ENCODE assay signal across 19 cellular contexts in genomic region chr20:47118641-47119040, GRCh38.
DNase-seq lines count a peak whose midpoint lies in the region; ATAC-seq, FAIRE-seq and TF ChIP-seq lines count a peak whose summit lies in the region.
"Had no signal": no experiment of that assay in that cellular context is flagged by ENCODE, and none has a peak within 500 bp of the region (broad histone marks: within the 10 kb centered on the region; RNA-seq: fewer than 3 reads in every experiment).

No MANE protein-coding gene starts in this region.

- peak overlapping the region; percentile 40 for H3K27ac Mint-ChIP-seq in progenitor cell of endocrine pancreas
- H3K27ac Mint-ChIP-seq: CD4-positive, CD25-positive, alpha-beta regulatory T cell had no signal

- H3K4me3 Mint-ChIP-seq in progenitor cell of endocrine pancreas (ENCODE audit: low read depth): no peak overlapping the region
- H3K4me3 Mint-ChIP-seq: CD4-positive, CD25-positive, alpha-beta regulatory T cell had no signal

- intact Hi-C loops in Right ventricle myocardium inferior (cut with DNase I): no loop called here
- intact Hi-C loops in right cardiac atrium (cut with DNase I): no loop called here
- intact Hi-C loops in vagina (cut with DNase I): no loop called here

- 39% methylated on average over 7 of the region's 7 CpGs for WGBS in right cardiac atrium
- WGBS in small intestine, 3 donors: 46 to 61% (median 56%) methylated on average over 7 of the region's 7 CpGs

- peaks cover 16% of the 10 kb centered on the region for H3K4me1 Mint-ChIP-seq in progenitor cell of endocrine pancreas (ENCODE audit: low read depth)
- H3K4me1 Mint-ChIP-seq: CD4-positive, CD25-positive, alpha-beta regulatory T cell had no signal

- H3K27me3 Mint-ChIP-seq in progenitor cell of endocrine pancreas: no peaks in the 10 kb centered on the region

- H3K9me3 ChIP-seq in right cardiac atrium (ENCODE audit: control insufficient read depth, low read length) (no peaks in the 10 kb centered on the region), vagina (no peaks in the 10 kb centered on the region), small intestine (ENCODE audit: control insufficient read depth, low read depth) (no peaks in the 10 kb centered on the region)
- H3K9me3 ChIP-seq: thyroid gland had no signal

- ATAC-seq in Right ventricle myocardium inferior (peak; percentile 12), right cardiac atrium (no peak), GM18870 (IDR thresholded peaks at IDR 0.05; ENCODE audit: unreplicated experiment) (no peak), GM19328 (IDR thresholded peaks at IDR 0.05; ENCODE audit: unreplicated experiment) (no peak)
- ATAC-seq: Panc1 had no signal

- no peak for TF ChIP-seq CTCF in progenitor cell of endocrine pancreas (IDR thresholded peaks at IDR 0.05; ENCODE audit: unreplicated experiment)
- no peak for TF ChIP-seq CTCF in vagina (IDR thresholded peaks at IDR 0.05)

- H3K27ac ChIP-seq in right cardiac atrium (ENCODE audit: low read length) (no peak overlapping the region), vagina (peak overlapping the region; percentile 47), small intestine (ENCODE audit: low read depth in 1 of 2, low read length in 1 of 2) (no peak overlapping the region)

- H3K4me3 ChIP-seq in right cardiac atrium (ENCODE audit: low read length) (no peak overlapping the region), vagina (no peak overlapping the region), small intestine (ENCODE audit: low read depth in 1 of 2, low read length in 2 of 2) (no peak overlapping the region)
- H3K4me3 ChIP-seq: dorsolateral prefrontal cortex, thyroid gland had no signal

- H3K27me3 ChIP-seq in right cardiac atrium (ENCODE audit: control insufficient read depth, insufficient read depth) (no peaks in the 10 kb centered on the region), vagina (no peaks in the 10 kb centered on the region), small intestine (ENCODE audit: control insufficient read depth in 2 of 2, insufficient read depth in 2 of 2, low read length in 2 of 2) (peaks cover 0 to 2% of the 10 kb centered on the region in 2 donors)
- H3K27me3 ChIP-seq: dorsolateral prefrontal cortex, thyroid gland had no signal

- H3K36me3 ChIP-seq in vagina (no peaks in the 10 kb centered on the region), small intestine (ENCODE audit: control insufficient read depth in 2 of 2, insufficient read depth in 2 of 2, low read length in 2 of 2) (no peaks in the 10 kb centered on the region)
- H3K36me3 ChIP-seq: thyroid gland had no signal

- H3K4me1 ChIP-seq in right cardiac atrium (ENCODE audit: control insufficient read depth, insufficient read depth, low read length) (no peaks in the 10 kb centered on the region), vagina (peaks cover under 1% of the 10 kb centered on the region), small intestine (ENCODE audit: control insufficient read depth in 2 of 2, insufficient read depth in 1 of 2, low read depth in 1 of 2, low read length in 1 of 2) (no peaks in the 10 kb centered on the region)
- H3K4me1 ChIP-seq: thyroid gland had no signal

- no peak for FAIRE-seq in small intestine (lab: Jason Lieb, UNC)

- no peaks in the 10 kb centered on the region for H3K9me3 Mint-ChIP-seq in progenitor cell of endocrine pancreas (ENCODE audit: low read depth)

- H3K36me3 Mint-ChIP-seq in progenitor cell of endocrine pancreas (ENCODE audit: insufficient read depth): no peaks in the 10 kb centered on the region
- H3K36me3 Mint-ChIP-seq: CD4-positive, CD25-positive, alpha-beta regulatory T cell had no signal

- TF ChIP-seq POLR2A in vagina (IDR thresholded peaks at IDR 0.05): no peak

- DNase-seq in Right ventricle myocardium inferior (ENCODE audit: missing footprints) (no peak), right cardiac atrium (no peak), globus pallidus (ENCODE audit: low spot score) (peak; percentile 4), progenitor cell of endocrine pancreas (ENCODE audit: low spot score, unreplicated experiment) (no peak), vagina (ENCODE audit: extremely low spot score in 2 of 2) (no peak), small intestine (no peak)
- DNase-seq: 8988T; activated CD8-positive, alpha-beta memory T cell treated with anti-CD3 and anti-CD28 coated beads for 24 hours; activated gamma-delta T cell; CD4-positive, CD25-positive, alpha-beta regulatory T cell; dorsolateral prefrontal cortex; NCI-H2081; NCI-H82; stimulated activated CD8-positive, alpha-beta memory T cell treated with anti-CD3 and anti-CD28 coated beads, Interleukin-4, amount 100 ng/mL, for 48 hours; SW 1271; thyroid gland had no signal
